ENCODE assay signal across 8 cellular contexts in genomic region chr1:86705633-86705985, GRCh38. TPM values are rescaled to one million over a fixed set of nuclear protein-coding genes. Genes with fewer than 3 reads are reported as not detected.
DNase-seq lines count a peak whose midpoint lies in the region; ATAC-seq and TF ChIP-seq lines count a peak whose summit lies in the region.

No MANE protein-coding gene starts in this region.

- no peaks in the 10 kb centered on the region for H3K9me3 Mint-ChIP-seq in MCF 10A (ENCODE audit: unreplicated experiment)

- H4K8ac ChIP-seq in mesendoderm (ENCODE audit: low read depth, low read length) = no peak overlapping the region

- DNase-seq in left ventricle myocardium inferior = no peak
- no peak for DNase-seq in Right ventricle myocardium inferior (ENCODE audit: missing footprints)
- peak; percentile 40 for DNase-seq in MCF 10A (ENCODE audit: unreplicated experiment)
- DNase-seq in mesendoderm = no peak
- DNase-seq in activated CD4-positive, CD25-positive, alpha-beta regulatory T cell treated with anti-CD3 and anti-CD28 coated beads, Interleukin-2, amount 50 U/mL, for 72 hours = no peak
- DNase-seq in activated gamma-delta T cell (lab: John Stamatoyannopoulos, UW) = no peak

- H3K9me3 ChIP-seq in left ventricle myocardium inferior (replicated peaks) = no peaks in the 10 kb centered on the region

- no peak overlapping the region for H2BK5ac ChIP-seq in mesendoderm (ENCODE audit: low read length)

- peak overlapping the region; percentile 99 for H3K27ac Mint-ChIP-seq in MCF 10A (ENCODE audit: low read depth, unreplicated experiment)

- H3K4me2 ChIP-seq in mesendoderm (ENCODE audit: low read length) = peak overlapping the region; percentile 74

- peak overlapping the region; percentile 98 for H3K56ac ChIP-seq in mesendoderm (ENCODE audit: low read length)

- POLR2A ChIA-PET in MCF 10A (lab: Yijun Ruan, JAX) = interaction anchor here (0.6 to 4.5 kb wide), 25 partner anchors 10 to 1505 kb away, joined by 3 to 122 read pairs (median 6); partner anchors contain the start of genes CLCA2, HS2ST1, ODF2L and SELENOF

- WGBS in mesendoderm (ENCODE audit: extremely low coverage, insufficient coverage, low lambda C conversion rate) = no CpG with 5 or more reads among the region's 4 CpGs

- H4K5ac ChIP-seq in mesendoderm (ENCODE audit: low read length) = no peak overlapping the region

- H3K4me1 Mint-ChIP-seq in MCF 10A (ENCODE audit: insufficient read depth, unreplicated experiment) = peaks cover 35% of the 10 kb centered on the region

- no peaks in the 10 kb centered on the region for H3K27me3 Mint-ChIP-seq in MCF 10A (ENCODE audit: insufficient read depth, unreplicated experiment)

- CTCF ChIA-PET in MCF 10A (lab: Yijun Ruan, JAX) = interaction anchor here (0.6 to 4.0 kb wide), 21 partner anchors 9 to 379 kb away, joined by 3 to 43 read pairs (median 5); partner anchors contain the start of genes CLCA2, HS2ST1 and SELENOF

- peak overlapping the region; percentile 87 for H3K9ac ChIP-seq in mesendoderm (ENCODE audit: low read length)

- BruUV-seq in MCF 10A (replicated peaks; lab: Mats Ljungman, UMichigan) = TSS peak; percentile 38

- H3K4ac ChIP-seq in mesendoderm (ENCODE audit: low read depth, low read length) = no peak overlapping the region

- H3K36me3 ChIP-seq in left ventricle myocardium inferior = no peaks in the 10 kb centered on the region
- no peaks in the 10 kb centered on the region for H3K36me3 ChIP-seq in mesendoderm (ENCODE audit: control insufficient read depth, insufficient read depth, low read length)

- H3K79me1 ChIP-seq in mesendoderm (ENCODE audit: low read length) = peaks cover 3% of the 10 kb centered on the region

- ATAC-seq in Right ventricle myocardium inferior (no peak), HG02852 (IDR thresholded peaks at IDR 0.05; ENCODE audit: unreplicated experiment) (no peak), HG02981 (IDR thresholded peaks at IDR 0.05; ENCODE audit: unreplicated experiment) (no peak)

- H3K18ac ChIP-seq in mesendoderm (ENCODE audit: low read length) = no peak overlapping the region

- no peak overlapping the region for H2BK15ac ChIP-seq in mesendoderm (replicated peaks; ENCODE audit: low read depth)

- no peak overlapping the region for H3K23ac ChIP-seq in mesendoderm (ENCODE audit: low read length)

- H3K79me2 ChIP-seq in mesendoderm (ENCODE audit: control insufficient read depth, insufficient read depth, low read length) = peaks cover 21% of the 10 kb centered on the region

- no peaks in the 10 kb centered on the region for H3K27me3 ChIP-seq in left ventricle myocardium inferior (ENCODE audit: low read depth)
- no peaks in the 10 kb centered on the region for H3K27me3 ChIP-seq in mesendoderm (ENCODE audit: insufficient read depth, low read length, poor library complexity)

- no peak overlapping the region for H2BK120ac ChIP-seq in mesendoderm (ENCODE audit: low read depth, low read length)

- H3K4me3 ChIP-seq in left ventricle myocardium inferior (peak overlapping the region; percentile 91), mesendoderm (ENCODE audit: low read length) (peak overlapping the region; percentile 88)

- no peak overlapping the region for H2AK5ac ChIP-seq in mesendoderm (ENCODE audit: low read length)

- H3K36me3 Mint-ChIP-seq in MCF 10A (ENCODE audit: insufficient read depth, unreplicated experiment) = peaks cover 25% of the 10 kb centered on the region

- H3K4me1 ChIP-seq in left ventricle myocardium inferior (peaks cover 70% of the 10 kb centered on the region), mesendoderm (ENCODE audit: control insufficient read depth, low read depth, low read length) (no peaks in the 10 kb centered on the region)

- peak overlapping the region; percentile 100 for H3K27ac ChIP-seq in left ventricle myocardium inferior (replicated peaks)
- peak overlapping the region; percentile 99 for H3K27ac ChIP-seq in mesendoderm (ENCODE audit: low read depth, low read length)

- intact Hi-C loops in left ventricle myocardium inferior (cut with micrococcal nuclease) (no loop called here), Right ventricle myocardium inferior (cut with DNase I) (loop anchor here (1.0 to 10.0 kb wide), 3 partner anchors 36 to 311 kb away; partner anchors contain the start of gene ODF2L), MCF 10A (cut with micrococcal nuclease) (loop anchor here (1.0 to 10.0 kb wide), 2 partner anchors 209 to 379 kb away; partner anchors contain the start of genes HS2ST1 and SELENOF)

- peak overlapping the region; percentile 97 for H3K4me3 Mint-ChIP-seq in MCF 10A (ENCODE audit: unreplicated experiment)

- TF ChIP-seq CTCF in left ventricle myocardium inferior (IDR thresholded peaks at IDR 0.05; ENCODE audit: borderline replicate concordance) (no peak), MCF 10A (IDR thresholded peaks at IDR 0.05; ENCODE audit: unreplicated experiment) (no peak)

RNA-seq across cellular contexts. Expression of gene SH3GLB1, which starts 1.2 kb away (rescaled TPM):
- total RNA-seq in left ventricle myocardium inferior = 114 TPM
- 132 TPM for total RNA-seq in Right ventricle myocardium inferior
- 108 and 123 TPM in 2 replicates for total RNA-seq in MCF 10A (2022)
- polyA plus RNA-seq in mesendoderm (2013, experiment 1 of 2) = 27.8 TPM
- 28.2 TPM for polyA plus RNA-seq in mesendoderm (2013, experiment 2 of 2)
